ENCODE assay signal across 31 cellular contexts in genomic region chr11:117532568-117532967, GRCh38.
DNase-seq lines count a peak whose midpoint lies in the region; ATAC-seq, FAIRE-seq and TF ChIP-seq lines count a peak whose summit lies in the region.
"Had no signal": no experiment of that assay in that cellular context is flagged by ENCODE, and none has a peak within 500 bp of the region (broad histone marks: within the 10 kb centered on the region; RNA-seq: fewer than 3 reads in every experiment).

No MANE protein-coding gene starts in this region.

- no peak overlapping the region for H2AFZ ChIP-seq in K562 (ENCODE audit: low read depth, low read length)

- DNase-seq in K562 (ENCODE audit: extremely low read depth in 1 of 4, low spot score in 3 of 4) = no peak
- DNase-seq in vagina (ENCODE audit: extremely low spot score in 2 of 2) = no peak
- DNase-seq in kidney glomerular epithelial cell (lab: John Stamatoyannopoulos, UW) = no peak
- DNase-seq: 8988T; ACHN; AML-193; BE2C; C1 segment of cervical spinal cord; Caco-2; Calu3; CD4-positive, alpha-beta memory T cell; CD4-positive, alpha-beta T cell; CD4-positive, CD25-positive, alpha-beta regulatory T cell; CD8-positive, alpha-beta memory T cell; CD8-positive, alpha-beta T cell; COR-L47; DMS 273 treated with DMSO at 0.1 percent for 48 hours; DMS153; DMS53; DMS79; DMS79 treated with DMSO at 0.1 percent for 48 hours; DND-41; EL had no signal

- WGBS in K562 (ENCODE audit: insufficient coverage, low coverage, missing lambda C conversion rate) = 0% methylated on average over 3 of the region's 3 CpGs

- POLR2A ChIA-PET in HEK293 (lab: Yijun Ruan, JAX) (no interaction called here), K562 (lab: Yijun Ruan, JAX) (no interaction called here)

- peaks cover 3% of the 10 kb centered on the region; the same call in 1 of the 2 replicates for H3K4me1 ChIP-seq in HEK293 (ENCODE audit: control insufficient read depth, insufficient read depth, low read length)
- 0 out of 5 replicates have a peak, but pooled peaks cover 0 to 3% of the 10 kb centered on the region in 2 experiments for H3K4me1 ChIP-seq in K562 (replicated peaks in 1 of 2; ENCODE audit: control insufficient read depth in 2 of 2, insufficient read depth in 2 of 2, low read length in 2 of 2)
- H3K4me1 ChIP-seq in vagina = peaks cover 11% of the 10 kb centered on the region
- H3K4me1 ChIP-seq: A549, Caco-2 had no signal

- H3K27ac ChIP-seq in HEK293 (ENCODE audit: extremely low read depth, low read depth, low read length) (no peak overlapping the region), K562 (ENCODE audit: extremely low read depth, low read depth, low read length) (no peak overlapping the region), vagina (no peak overlapping the region)
- H3K27ac ChIP-seq: 22Rv1; A549; BLaER1; BLaER1 treated with 17β-estradiol and CSF1 and Interleukin-3, amounts not matched to agents 10 nM and 100 nM; C4-2B had no signal

- CTCF ChIA-PET in HEK293 (lab: Yijun Ruan, JAX) (no interaction called here), K562 (lab: Yijun Ruan, JAX; ENCODE audit: low intra/inter-chr PET ratio) (no interaction called here)

- no peak for ATAC-seq in K562
- ATAC-seq: A549; CD8-positive, alpha-beta T cell had no signal

- in situ Hi-C loops in K562 (cut with MboI) = no loop called here

- peaks cover 2% of the 10 kb centered on the region for H3K9me1 ChIP-seq in K562 (ENCODE audit: control insufficient read depth, insufficient read depth, low read length)

- TF ChIP-seq POLR2A in K562 (conservative IDR thresholded peaks at IDR 0.05) (no peak), vagina (IDR thresholded peaks at IDR 0.05) (no peak)

- no peak for FAIRE-seq in K562 (lab: Jason Lieb, UNC)
- FAIRE-seq: A204.1, A549, D721Med had no signal

- intact Hi-C loops in K562 (cut with micrococcal nuclease) = no loop called here
- intact Hi-C loops in vagina (cut with DNase I) = no loop called here

- BruUV-seq in K562 (replicated peaks; lab: Mats Ljungman, UMichigan) = no TSS peak

- 0 out of 2 replicates have a peak, but pooled peaks cover 3% of the 10 kb centered on the region for H4K20me1 ChIP-seq in K562 (replicated peaks; ENCODE audit: control insufficient read depth, insufficient read depth, low read length)
- H4K20me1 ChIP-seq: BLaER1 had no signal

- H3K36me3 ChIP-seq in HEK293 (ENCODE audit: control insufficient read depth in 2 of 2, insufficient read depth in 1 of 2, low read length in 2 of 2) (no peaks in the 10 kb centered on the region), K562 (ENCODE audit: control insufficient read depth, insufficient read depth, low read length) (no peaks in the 10 kb centered on the region), vagina (no peaks in the 10 kb centered on the region)
- H3K36me3 ChIP-seq: BE2C; BLaER1; BLaER1 treated with 17β-estradiol and CSF1 and Interleukin-3, amounts not matched to agents 10 nM and 100 nM had no signal

- TF ChIP-seq RAD21 in K562 (CRISPR knock-in tag; conservative IDR thresholded peaks at IDR 0.05 in 1 of 2, IDR thresholded peaks at IDR 0.05 in 1 of 2) = no peak

- H3K9ac ChIP-seq in K562 (ENCODE audit: insufficient read depth in 1 of 2, low read depth in 2 of 2, low read length in 2 of 2) = no peak overlapping the region
- H3K9ac ChIP-seq: BLaER1; BLaER1 treated with 17β-estradiol and CSF1 and Interleukin-3, amounts not matched to agents 10 nM and 100 nM had no signal

- H3K4me3 ChIP-seq in HEK293 (ENCODE audit: low read depth, low read length) = no peak overlapping the region
- H3K4me3 ChIP-seq in K562 = no peak overlapping the region
- H3K4me3 ChIP-seq in vagina = no peak overlapping the region
- H3K4me3 ChIP-seq: A549; BLaER1; BLaER1 treated with 17β-estradiol and CSF1 and Interleukin-3, amounts not matched to agents 10 nM and 100 nM had no signal

- no peak overlapping the region for H3K4me2 ChIP-seq in K562 (ENCODE audit: insufficient read depth, low read length)
- H3K4me2 ChIP-seq: A549; BLaER1; BLaER1 treated with 17β-estradiol and CSF1 and Interleukin-3, amounts not matched to agents 10 nM and 100 nM had no signal

- no peaks in the 10 kb centered on the region for H3K79me2 ChIP-seq in K562 (ENCODE audit: control insufficient read depth, insufficient read depth, low read length)

- no peak for TF ChIP-seq EP300 in K562 (IDR thresholded peaks at IDR 0.05; ENCODE audit: low read length)

- H3K9me3 ChIP-seq in HEK293 (ENCODE audit: control insufficient read depth, insufficient read depth, low read depth, low read length) = no peaks in the 10 kb centered on the region
- H3K9me3 ChIP-seq in K562 (replicated peaks; ENCODE audit: control insufficient read depth, insufficient read depth, low read depth, low read length) = no peaks in the 10 kb centered on the region
- H3K9me3 ChIP-seq in vagina = no peaks in the 10 kb centered on the region
- H3K9me3 ChIP-seq: A549; BE2C; BLaER1; BLaER1 treated with 17β-estradiol and CSF1 and Interleukin-3, amounts not matched to agents 10 nM and 100 nM; Caco-2 had no signal

- TF ChIP-seq CTCF in HEK293 (tag by site-specific recombination; IDR thresholded peaks at IDR 0.05) (no peak), K562 (IDR thresholded peaks at IDR 0.05 in 2 of 3, conservative IDR thresholded peaks at IDR 0.05 in 1 of 3; ENCODE audit: insufficient read depth in 2 of 3, low read depth in 1 of 3, low read length in 3 of 3) (no peak), vagina (IDR thresholded peaks at IDR 0.05) (no peak)

- H3K27me3 ChIP-seq in K562 (ENCODE audit: control insufficient read depth in 2 of 2, insufficient read depth in 2 of 2, low read length in 2 of 2) (peaks cover 30 to 69% of the 10 kb centered on the region in 2 experiments; a peak in 4 of 5 replicates), vagina (no peaks in the 10 kb centered on the region)
- H3K27me3 ChIP-seq: BE2C, BLaER1 had no signal

TF ChIP-seq in HEK293, 187 proteins besides CTCF, POLR2A, EP300 and RAD21:
- TF ChIP-seq ZNF768 (tag by site-specific recombination; IDR thresholded peaks at IDR 0.05) = peak; percentile 33; the same call in 1 of the 2 replicates
- no peak for TF ChIP-seq GLIS2 (tag by site-specific recombination; IDR thresholded peaks at IDR 0.05)

TF ChIP-seq in K562, 482 proteins besides CTCF, POLR2A, EP300 and RAD21 (continues in another document):
- TF ChIP-seq MITF (IDR thresholded peaks at IDR 0.05) (no peak), CC2D1A (IDR thresholded peaks at IDR 0.05) (no peak), RBM25 (IDR thresholded peaks at IDR 0.05; ENCODE audit: low read depth, low read length, severe bottlenecking) (peak; percentile 93), ZNF175 (CRISPR knock-in tag; IDR thresholded peaks at IDR 0.05; ENCODE audit: low read depth) (no peak), PTRF (tag; IDR thresholded peaks at IDR 0.05) (no peak), THRAP3 (IDR thresholded peaks at IDR 0.05; ENCODE audit: borderline replicate concordance) (no peak), BCOR (IDR thresholded peaks at IDR 0.05) (peak; percentile 57; the same call in 1 of the 2 replicates), NFATC3 (IDR thresholded peaks at IDR 0.05) (no peak), CBFA2T2 (conservative IDR thresholded peaks at IDR 0.05) (no peak), SMAD1 (IDR thresholded peaks at IDR 0.05; ENCODE audit: low read depth, low read length, partially characterized antibody) (no peak), PTTG1 (tag; IDR thresholded peaks at IDR 0.05; ENCODE audit: low read depth) (no peak), SMARCA5 (IDR thresholded peaks at IDR 0.05) (0 out of 2 replicates have a peak, but pooled peaks have one; percentile 18), AFF1 (IDR thresholded peaks at IDR 0.05; ENCODE audit: low read depth in 1 of 2, partially characterized antibody in 2 of 2) (no peak), ESRRA (IDR thresholded peaks at IDR 0.05; ENCODE audit: borderline replicate concordance, low read depth) (no peak), NONO (IDR thresholded peaks at IDR 0.05; ENCODE audit: low read depth in 2 of 2, low read length in 1 of 2) (no peak), E2F3 (CRISPR knock-in tag; IDR thresholded peaks at IDR 0.05) (no peak)
